8 cellular contexts compared by ENCODE assay signal in genomic region chr7:22549667-22550513, GRCh38. TPM values are rescaled to one million over a fixed set of nuclear protein-coding genes. Genes with fewer than 3 reads are reported as not detected.
A peak's percentile ranks its signal among the peaks of the same experiment; 100 is the strongest.
DNase-seq lines count a peak whose midpoint lies in the region; ATAC-seq, FAIRE-seq and TF ChIP-seq lines count a peak whose summit lies in the region.

No MANE protein-coding gene starts in this region.

- H3K4me3 ChIP-seq in AG09309 (ENCODE audit: control insufficient read depth, low read depth, low read length) (peak overlapping the region; percentile 52), body of pancreas (no peak overlapping the region), lung (no peak overlapping the region)

- H3K27ac ChIP-seq in body of pancreas, result no peak overlapping the region
- H3K27ac ChIP-seq in lung (ENCODE audit: low read depth in 1 of 2, low read length in 1 of 2), result no peak overlapping the region

- ATAC-seq in body of pancreas (peak; percentile 64), lung (ENCODE audit: insufficient read depth, low FRiP score) (peak; percentile 28), HG03432 (IDR thresholded peaks at IDR 0.05; ENCODE audit: unreplicated experiment) (no peak)

- 8 to 12% methylated on average over 38 to 48 of the region's 48 CpGs for WGBS in body of pancreas, 2 donors
- WGBS in lung, 2 donors, result 5 to 7% methylated on average over 48 of the region's 48 CpGs

- H3K36me3 ChIP-seq in body of pancreas (replicated peaks in 1 of 2; ENCODE audit: insufficient read depth in 1 of 2, low read depth in 2 of 2) (no peaks in the 10 kb centered on the region), lung (ENCODE audit: control insufficient read depth in 2 of 2, insufficient read depth in 2 of 2, low read length in 2 of 2) (no peaks in the 10 kb centered on the region)

- peaks cover 10% of the 10 kb centered on the region for H3K4me1 ChIP-seq in body of pancreas
- peaks cover 0 to 8% of the 10 kb centered on the region in 2 donors for H3K4me1 ChIP-seq in lung (ENCODE audit: control insufficient read depth in 2 of 2, insufficient read depth in 2 of 2, low read length in 2 of 2)

- TF ChIP-seq CTCF in AG09309 (IDR thresholded peaks at IDR 0.05; ENCODE audit: control insufficient read depth, insufficient read depth, low read depth, low read length, missing control alignments), result peak; percentile 66
- peak; percentile 34 to 88 (median 61) for TF ChIP-seq CTCF in body of pancreas (IDR thresholded peaks at IDR 0.05)
- peak; percentile 39 for TF ChIP-seq CTCF in lung (IDR thresholded peaks at IDR 0.05; ENCODE audit: control extremely low read depth, extremely low read depth)

- intact Hi-C loops in body of pancreas (cut with DNase I), result no loop called here

- H3K9me3 ChIP-seq in body of pancreas (no peaks in the 10 kb centered on the region), lung (ENCODE audit: control insufficient read depth in 2 of 2, insufficient read depth in 1 of 2, low read length in 1 of 2) (no peaks in the 10 kb centered on the region)

- peak; percentile 79 for FAIRE-seq in GM12892 (lab: Jason Lieb, UNC)

- H3K27me3 ChIP-seq in body of pancreas, result peaks cover 0 to 7% of the 10 kb centered on the region in 2 donors
- no peaks in the 10 kb centered on the region for H3K27me3 ChIP-seq in lung (ENCODE audit: control insufficient read depth, insufficient read depth)

- DNase-seq in AG09309 (ENCODE audit: low read depth) (no peak), GM12892 (ENCODE audit: insufficient read length) (no peak), NCI-H510A treated with DMSO at 0.1 percent for 48 hours (lab: John Stamatoyannopoulos, UW) (peak; percentile 83), body of pancreas (peak; percentile 30 to 81 (median 58)), lung (ENCODE audit: low spot score) (no peak), T1000 (lab: John Stamatoyannopoulos, UW) (no peak), UCSD-AML1 (lab: John Stamatoyannopoulos, UW; ENCODE audit: unreplicated experiment) (no peak)

- TF ChIP-seq POLR2A in GM12892 (IDR thresholded peaks at IDR 0.05; ENCODE audit: low read depth, low read length) (no peak), body of pancreas (IDR thresholded peaks at IDR 0.05) (no peak)

RNA-seq across cellular contexts. Expression of gene STEAP1B, which starts 49.9 kb away (rescaled TPM):
- polyA plus RNA-seq in GM12892 (2012; ENCODE audit: missing spikeins), result 0.53 TPM
- total RNA-seq in body of pancreas (1 to 10 TPM in 1 of 2 donors, not detected in 1; 1.3 TPM), lung (1 to 10 TPM; 1.4 to 1.5 TPM)
- under 1 TPM; 0.16 to 0.50 TPM for polyA plus RNA-seq in lung

Comparison
In these comparisons a context has a peak if more than half of its experiments do, and no peak if none do; other contexts are left out.
1. DNase-seq: peak in NCI-H510A treated with DMSO at 0.1 percent for 48 hours (single experiment) and body of pancreas (4 of 4); none in AG09309 (single experiment), GM12892 (single experiment), lung (single experiment), T1000 (single experiment) and UCSD-AML1 (single experiment).
2. Peak in every context shown above with its lines, with median percentiles within 50 percentile points of each other: CTCF ChIP-seq.